Comparison of ENCODE assay signal across 22 cellular contexts in the genomic region with DNA sequence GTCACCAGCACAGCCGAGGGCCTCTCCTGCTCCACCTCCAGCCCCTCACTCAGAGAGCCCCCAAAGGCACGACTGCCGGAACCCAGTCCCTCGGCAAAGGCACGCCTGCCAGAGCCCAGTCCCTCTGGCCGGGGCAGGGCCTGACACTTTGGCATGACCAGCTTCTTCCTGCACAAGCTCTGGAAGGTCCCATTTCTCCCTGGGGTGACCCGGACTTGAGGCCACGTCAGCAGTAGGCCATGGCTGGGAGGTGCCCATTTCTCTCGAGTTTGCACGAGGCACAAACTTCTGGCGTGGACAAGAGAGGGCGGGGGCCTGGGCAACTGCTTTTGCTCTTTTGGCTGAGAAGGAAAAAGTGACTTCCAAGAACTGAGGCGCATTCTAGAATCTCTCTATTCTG.
DNase-seq lines count a peak whose midpoint lies in the region; ATAC-seq and TF ChIP-seq lines count a peak whose summit lies in the region.
"Had no signal": no experiment of that assay in that cellular context is flagged by ENCODE, and none has a peak within 500 bp of the region (broad histone marks: within the 10 kb centered on the region; RNA-seq: fewer than 3 reads in every experiment).

No MANE protein-coding gene starts in this region.

- no peak for TF ChIP-seq EP300 in gastroesophageal sphincter (IDR thresholded peaks at IDR 0.05)

- H2BK5ac ChIP-seq in trophoblast cell (ENCODE audit: low read depth, low read length, poor library complexity) = no peak overlapping the region

- DNase-seq in Ammon's horn (ENCODE audit: low spot score) = peak; percentile 27
- DNase-seq in trophoblast cell = no peak
- DNase-seq in aorta = no peak
- DNase-seq in stimulated activated CD8-positive, alpha-beta memory T cell treated with anti-CD3 and anti-CD28 coated beads, Interleukin-4, amount 100 ng/mL, for 48 hours = no peak
- DNase-seq in stimulated activated CD4-positive, alpha-beta T cell treated with anti-CD3 and anti-CD28 coated beads, Interleukin-2, amount 100 ng/mL, for 24 hours = no peak
- DNase-seq: Caco-2; CD8-positive, alpha-beta T cell; Karpas-422; NCI-H1092 treated with DMSO at 0.1 percent for 48 hours; NCI-H1436; NCI-H187; NCI-H2081 treated with DMSO at 0.1 percent for 48 hours; NCI-H2171; NCI-H226; NCI-H510A; NCI-H69; RPMI8226; SHP77 had no signal

- H4K12ac ChIP-seq in trophoblast cell (ENCODE audit: low read depth, low read length) = no peak overlapping the region

- TF ChIP-seq POLR2A in gastroesophageal sphincter (IDR thresholded peaks at IDR 0.05) = no peak

- no peaks in the 10 kb centered on the region for H3K79me1 ChIP-seq in trophoblast cell (ENCODE audit: low read length)

- no peak overlapping the region for H3K18ac ChIP-seq in trophoblast cell (ENCODE audit: low read length)

- H3K4me2 ChIP-seq in trophoblast cell (ENCODE audit: low read length) = no peak overlapping the region

- no peak overlapping the region for H2BK12ac ChIP-seq in trophoblast cell (ENCODE audit: low read length)

- no peak overlapping the region for H2AFZ ChIP-seq in trophoblast cell (ENCODE audit: insufficient read depth, low read length, poor library complexity)

- intact Hi-C loops in aorta (cut with DNase I) = no loop called here

- H3K27me3 ChIP-seq in gastroesophageal sphincter = no peaks in the 10 kb centered on the region
- no peaks in the 10 kb centered on the region for H3K27me3 ChIP-seq in trophoblast cell (ENCODE audit: insufficient read depth, low read length)
- H3K27me3 ChIP-seq in aorta (ENCODE audit: control insufficient read depth in 1 of 2, insufficient read depth in 2 of 2, low read length in 1 of 2) = no peaks in the 10 kb centered on the region

- H3K9me3 ChIP-seq in gastroesophageal sphincter (peaks cover 0 to 15% (median 0%) of the 10 kb centered on the region in 3 donors), trophoblast cell (ENCODE audit: insufficient read depth, low read depth, low read length) (peaks cover 10% of the 10 kb centered on the region), aorta (ENCODE audit: control insufficient read depth, low read length) (no peaks in the 10 kb centered on the region)

- no peak overlapping the region for H3K9ac ChIP-seq in trophoblast cell (ENCODE audit: low read length)

- 20% methylated on average over 1 of the region's 13 CpGs; no CpG with 5 or more reads in 1 of the 2 donors for WGBS in gastroesophageal sphincter (ENCODE audit: low coverage in 1 of 2), 2 donors
- WGBS in trophoblast cell (ENCODE audit: extremely low coverage, insufficient coverage, insufficient read length) = no CpG with 5 or more reads among the region's 13 CpGs
- 78 to 79% methylated on average over 13 of the region's 13 CpGs for WGBS in aorta, 2 donors

- H3K79me2 ChIP-seq in trophoblast cell (ENCODE audit: control insufficient read depth, insufficient read depth, low read length, poor library complexity) = no peaks in the 10 kb centered on the region

- no peak overlapping the region for H3K4ac ChIP-seq in trophoblast cell (ENCODE audit: low read depth, low read length)

- no peak for TF ChIP-seq CTCF in gastroesophageal sphincter (IDR thresholded peaks at IDR 0.05)

- H2AK5ac ChIP-seq in trophoblast cell (ENCODE audit: low read length) = peak overlapping the region; percentile 18

- H3K23ac ChIP-seq in trophoblast cell (ENCODE audit: low read length) = no peak overlapping the region

- H2BK120ac ChIP-seq in trophoblast cell (ENCODE audit: insufficient read depth, low read length, poor library complexity) = no peak overlapping the region

- H3K27ac ChIP-seq in gastroesophageal sphincter = no peak overlapping the region
- no peak overlapping the region for H3K27ac ChIP-seq in trophoblast cell (ENCODE audit: low read depth, low read length)
- H3K27ac ChIP-seq in aorta (ENCODE audit: low read depth in 1 of 2, low read length in 2 of 2) = no peak overlapping the region
- H3K27ac ChIP-seq: C4-2B had no signal

- H4K91ac ChIP-seq in trophoblast cell (ENCODE audit: low read depth, low read length) = peak overlapping the region; percentile 4

- no peak overlapping the region for H3K4me3 ChIP-seq in gastroesophageal sphincter
- no peak overlapping the region for H3K4me3 ChIP-seq in trophoblast cell (ENCODE audit: low read depth, low read length)
- no peak overlapping the region for H3K4me3 ChIP-seq in aorta (ENCODE audit: low read length in 2 of 2)

- no peaks in the 10 kb centered on the region for H3K4me1 ChIP-seq in gastroesophageal sphincter
- H3K4me1 ChIP-seq in trophoblast cell (ENCODE audit: control insufficient read depth in 1 of 2, insufficient read depth in 2 of 2, low read length in 2 of 2) = no peaks in the 10 kb centered on the region
- H3K4me1 ChIP-seq in aorta (ENCODE audit: control insufficient read depth in 1 of 2, insufficient read depth in 2 of 2, low read length in 2 of 2) = no peaks in the 10 kb centered on the region
- H3K4me1 ChIP-seq: Caco-2 had no signal

- H3K36me3 ChIP-seq in gastroesophageal sphincter (no peaks in the 10 kb centered on the region), trophoblast cell (ENCODE audit: control insufficient read depth in 1 of 2, insufficient read depth in 2 of 2, low read length in 2 of 2) (no peaks in the 10 kb centered on the region), aorta (ENCODE audit: control insufficient read depth in 1 of 2, insufficient read depth in 2 of 2, low read length in 1 of 2) (no peaks in the 10 kb centered on the region)

- H4K8ac ChIP-seq in trophoblast cell (ENCODE audit: low read depth, low read length) = no peak overlapping the region

- H3K14ac ChIP-seq in trophoblast cell (ENCODE audit: low read length) = no peak overlapping the region

- ATAC-seq in gastroesophageal sphincter (peak; percentile 13), aorta (ENCODE audit: low FRiP score) (peak; percentile 15), GM21390 (IDR thresholded peaks at IDR 0.05; ENCODE audit: unreplicated experiment) (no peak)
- ATAC-seq: CD8-positive, alpha-beta T cell; HepG2 had no signal
